8 cellular contexts compared by ENCODE assay signal in the genomic region with DNA sequence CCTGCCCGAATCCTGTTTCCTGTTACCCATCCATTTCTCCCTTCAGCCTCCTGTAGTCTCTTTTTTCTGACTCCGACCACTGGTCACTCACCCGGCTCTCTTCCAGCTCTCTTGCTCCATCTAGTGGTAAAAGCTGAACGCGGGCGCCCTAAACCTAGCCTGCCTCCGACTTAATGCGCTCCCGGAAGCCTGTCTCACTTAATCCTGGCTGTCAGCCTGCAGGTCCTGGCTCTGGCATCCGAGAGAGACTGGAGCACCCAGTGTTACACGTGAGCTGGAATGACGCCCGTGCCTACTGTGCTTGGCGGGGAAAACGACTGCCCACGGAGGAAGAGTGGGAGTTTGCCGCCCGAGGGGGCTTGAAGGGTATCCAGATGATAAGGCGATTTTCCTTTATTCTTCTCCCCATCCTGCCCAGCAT. TPM values are rescaled to one million over a fixed set of nuclear protein-coding genes. Genes with fewer than 3 reads are reported as not detected.
A peak's percentile ranks its signal among the peaks of the same experiment; 100 is the strongest.
DNase-seq lines count a peak whose midpoint lies in the region; ATAC-seq and TF ChIP-seq lines count a peak whose summit lies in the region.

No MANE protein-coding gene starts in this region.

- H3K14ac ChIP-seq in neuronal stem cell (ENCODE audit: low read length), result no peak overlapping the region

- H3K18ac ChIP-seq in neuronal stem cell (ENCODE audit: low read length), result peak overlapping the region; percentile 55

- H2BK15ac ChIP-seq in neuronal stem cell (ENCODE audit: low read length), result no peak overlapping the region

- no peak for TF ChIP-seq EP300 in Ishikawa (IDR thresholded peaks at IDR 0.05; ENCODE audit: borderline replicate concordance)

- H3K4me1 ChIP-seq in Peyer's patch, result peaks cover 0 to 7% (median 0%) of the 10 kb centered on the region in 4 donors
- no peaks in the 10 kb centered on the region for H3K4me1 ChIP-seq in neuronal stem cell (ENCODE audit: control insufficient read depth in 2 of 2, insufficient read depth in 1 of 2, low read depth in 1 of 2, low read length in 2 of 2)
- H3K4me1 ChIP-seq in testis, result peaks cover 8% of the 10 kb centered on the region

- no peak overlapping the region for H2BK5ac ChIP-seq in neuronal stem cell (ENCODE audit: low read length)

- H3K9me3 ChIP-seq in Peyer's patch (no peaks in the 10 kb centered on the region), neuronal stem cell (replicated peaks in 1 of 2; ENCODE audit: control insufficient read depth in 2 of 2, insufficient read depth in 1 of 2, low read depth in 1 of 2, low read length in 2 of 2) (no peaks in the 10 kb centered on the region), testis (no peaks in the 10 kb centered on the region)

- ATAC-seq in GM21723 (IDR thresholded peaks at IDR 0.05; ENCODE audit: unreplicated experiment), result peak; percentile 93
- peak; percentile 87 to 91 for ATAC-seq in activated T-cell treated with anti-CD3 and anti-CD28 coated beads, Interleukin-2, amount 50 U/mL, for 72 hours (replicated peaks in 1 of 2)

- TF ChIP-seq POLR2A in Peyer's patch (IDR thresholded peaks at IDR 0.05) (no peak), testis (IDR thresholded peaks at IDR 0.05) (no peak)

- TF ChIP-seq RAD21 in Ishikawa (IDR thresholded peaks at IDR 0.05; ENCODE audit: low read depth), result peak; percentile 90

- H3K23ac ChIP-seq in neuronal stem cell (ENCODE audit: low read depth, low read length, poor library complexity), result no peak overlapping the region

- no peak overlapping the region for H3K27ac Mint-ChIP-seq in activated T-cell treated with anti-CD3 and anti-CD28 coated beads, Interleukin-2, amount 50 U/mL, for 72 hours

- peaks cover 8% of the 10 kb centered on the region for H3K4me1 Mint-ChIP-seq in activated T-cell treated with anti-CD3 and anti-CD28 coated beads, Interleukin-2, amount 50 U/mL, for 72 hours (ENCODE audit: low read depth)

- no peak overlapping the region for H4K91ac ChIP-seq in neuronal stem cell (ENCODE audit: low read depth, low read length, poor library complexity)

- peaks cover 3 to 21% of the 10 kb centered on the region in 2 donors for H3K36me3 Mint-ChIP-seq in activated T-cell treated with anti-CD3 and anti-CD28 coated beads, Interleukin-2, amount 50 U/mL, for 72 hours (ENCODE audit: insufficient read depth in 2 of 2)

- H3K36me3 ChIP-seq in Peyer's patch (peaks cover 0 to 37% (median 0%) of the 10 kb centered on the region in 3 donors), neuronal stem cell (replicated peaks in 1 of 2; ENCODE audit: control insufficient read depth in 2 of 2, insufficient read depth in 2 of 2, low read length in 2 of 2) (peaks cover 23 to 51% of the 10 kb centered on the region in 2 donors), testis (ENCODE audit: low read depth, missing control alignments) (no peaks in the 10 kb centered on the region)

- H3K4ac ChIP-seq in neuronal stem cell (ENCODE audit: low read length), result no peak overlapping the region

- no peaks in the 10 kb centered on the region for H3K27me3 Mint-ChIP-seq in activated T-cell treated with anti-CD3 and anti-CD28 coated beads, Interleukin-2, amount 50 U/mL, for 72 hours (ENCODE audit: low read depth)

- no peak overlapping the region for H3K9ac ChIP-seq in neuronal stem cell (ENCODE audit: low read depth, low read length, poor library complexity)

- no peak overlapping the region for H2AK5ac ChIP-seq in neuronal stem cell (ENCODE audit: low read depth, low read length)

- intact Hi-C loops in testis (cut with DNase I; ENCODE audit: low total_unique reads), result loop anchor here (10.0 kb wide), 1 partner anchor 70 kb away; no protein-coding TSS in a partner anchor

- no peak overlapping the region for H4K8ac ChIP-seq in neuronal stem cell (ENCODE audit: low read depth, low read length)

- H3K27ac ChIP-seq in Peyer's patch (no peak overlapping the region), neuronal stem cell (replicated peaks; ENCODE audit: low read length) (no peak overlapping the region), testis (no peak overlapping the region)

- TF ChIP-seq CTCF in Peyer's patch (IDR thresholded peaks at IDR 0.05) (peak; percentile 61 to 96 (median 92)), fibroblast of pulmonary artery (IDR thresholded peaks at IDR 0.05; ENCODE audit: low read length, missing control alignments) (peak; percentile 88), testis (IDR thresholded peaks at IDR 0.05) (peak; percentile 81 to 89 (median 83))

- H3K4me2 ChIP-seq in neuronal stem cell (ENCODE audit: insufficient read depth, low read length, poor library complexity, severe bottlenecking), result no peak overlapping the region

- H2BK12ac ChIP-seq in neuronal stem cell (ENCODE audit: low read length), result no peak overlapping the region

- DNase-seq in ELF-1 (ENCODE audit: low read depth, low spot score) (peak; percentile 97), Peyer's patch (peak; percentile 65 to 90 (median 87)), fibroblast of pulmonary artery (ENCODE audit: low read depth) (peak; percentile 88), neuronal stem cell (ENCODE audit: low spot score) (peak; percentile 82), testis (peak; percentile 87)
- peak; percentile 70 to 79 for DNase-seq in activated T-cell treated with anti-CD3 and anti-CD28 coated beads, Interleukin-2, amount 50 U/mL, for 72 hours

- H3K9me3 Mint-ChIP-seq in activated T-cell treated with anti-CD3 and anti-CD28 coated beads, Interleukin-2, amount 50 U/mL, for 72 hours, result no peaks in the 10 kb centered on the region

- no peak overlapping the region for H3K4me3 Mint-ChIP-seq in activated T-cell treated with anti-CD3 and anti-CD28 coated beads, Interleukin-2, amount 50 U/mL, for 72 hours

- no peak overlapping the region for H2BK120ac ChIP-seq in neuronal stem cell (ENCODE audit: low read depth, low read length)

- H3K27me3 ChIP-seq in Peyer's patch (no peaks in the 10 kb centered on the region), neuronal stem cell (ENCODE audit: control insufficient read depth in 3 of 3, insufficient read depth in 3 of 3, low read depth in 1 of 3, low read length in 3 of 3) (no peaks in the 10 kb centered on the region), testis (no peaks in the 10 kb centered on the region)

- peak overlapping the region; percentile 75 for H2AFZ ChIP-seq in neuronal stem cell (ENCODE audit: low read length)

- WGBS in neuronal stem cell (ENCODE audit: extremely low coverage in 2 of 2, insufficient read length in 2 of 2, insufficient replicate concordance in 1 of 2), 2 donors, result no CpG with 5 or more reads among the region's 19 CpGs
- WGBS in testis, 2 donors, result 13 to 14% methylated on average over 19 of the region's 19 CpGs

- H3K4me3 ChIP-seq in Peyer's patch (no peak overlapping the region), fibroblast of pulmonary artery (replicated peaks; ENCODE audit: low read depth, low read length) (no peak overlapping the region), neuronal stem cell (ENCODE audit: low read length in 2 of 2) (no peak overlapping the region), testis (no peak overlapping the region)

- peaks cover 2% of the 10 kb centered on the region for H3K79me1 ChIP-seq in neuronal stem cell (ENCODE audit: low read depth, low read length)

TF ChIP-seq in Ishikawa, 13 proteins besides CTCF, POLR2A, EP300 and RAD21:
- TF ChIP-seq TAF1 (IDR thresholded peaks at IDR 0.05; ENCODE audit: low read depth) (no peak), NFIC (IDR thresholded peaks at IDR 0.05) (peak; percentile 23; the same call in 1 of the 2 replicates)

RNA-seq across cellular contexts. Expression of gene SUMF2, which starts 10.3 kb away (rescaled TPM):
- total RNA-seq in Peyer's patch, result 100 to 1,000 TPM in 3 of 4 donors, 10 to 100 TPM in 1; 71.8 to 155 (median 128) TPM
- 100 to 1,000 TPM; 125 to 141 TPM for total RNA-seq in activated T-cell treated with anti-CD3 and anti-CD28 coated beads, Interleukin-2, amount 50 U/mL, for 72 hours
- 53.2 TPM for polyA plus RNA-seq in neuronal stem cell (2013, experiment 1 of 2)
- polyA plus RNA-seq in neuronal stem cell (2013, experiment 2 of 2), result 51.7 TPM
- total RNA-seq in testis, result 100 to 1,000 TPM in 1 of 2 donors, 10 to 100 TPM in 1; 84.8 to 107 TPM
- polyA plus RNA-seq in testis (ENCODE audit: insufficient read depth, low read depth, low replicate concordance), result 83.3 TPM

RNA-seq across cellular contexts. Expression of gene PHKG1, which starts 18.4 kb away (rescaled TPM):
- total RNA-seq in Peyer's patch (1 to 10 TPM; 1.1 to 8.3 (median 4.0) TPM), testis (1 to 10 TPM; 1.5 to 2.8 TPM)
- 1 to 10 TPM; 1.3 to 2.6 TPM for total RNA-seq in activated T-cell treated with anti-CD3 and anti-CD28 coated beads, Interleukin-2, amount 50 U/mL, for 72 hours
- polyA plus RNA-seq in neuronal stem cell (2013, experiment 1 of 2), result 0.10 TPM
- 0.10 TPM for polyA plus RNA-seq in neuronal stem cell (2013, experiment 2 of 2)
- polyA plus RNA-seq in testis (ENCODE audit: insufficient read depth, low read depth, low replicate concordance), result 2.1 TPM

RNA-seq across cellular contexts. Expression of gene CCT6A, which starts 22.8 kb away (rescaled TPM):
- total RNA-seq in Peyer's patch (100 to 1,000 TPM in 1 of 4 donors, 10 to 100 TPM in 3; 61.3 to 150 (median 79.5) TPM), testis (10 to 100 TPM; 90.4 to 96.4 TPM)
- 100 to 1,000 TPM; 122 to 131 TPM for total RNA-seq in activated T-cell treated with anti-CD3 and anti-CD28 coated beads, Interleukin-2, amount 50 U/mL, for 72 hours
- polyA plus RNA-seq in neuronal stem cell (2013, experiment 1 of 2), result 217 TPM
- 218 TPM for polyA plus RNA-seq in neuronal stem cell (2013, experiment 2 of 2)
- 103 TPM for polyA plus RNA-seq in testis (ENCODE audit: insufficient read depth, low read depth, low replicate concordance)

RNA-seq across cellular contexts. Expression of gene PSPH, which starts 23.1 kb away (rescaled TPM):
- total RNA-seq in Peyer's patch, result 10 to 100 TPM; 12.3 to 25.6 (median 16.1) TPM
- total RNA-seq in activated T-cell treated with anti-CD3 and anti-CD28 coated beads, Interleukin-2, amount 50 U/mL, for 72 hours, result 10 to 100 TPM; 27.7 to 30.0 TPM
- 18.7 TPM for polyA plus RNA-seq in neuronal stem cell (2013, experiment 1 of 2)
- 19.1 TPM for polyA plus RNA-seq in neuronal stem cell (2013, experiment 2 of 2)
- 10 to 100 TPM; 18.4 to 21.5 TPM for total RNA-seq in testis
- 16.6 TPM for polyA plus RNA-seq in testis (ENCODE audit: insufficient read depth, low read depth, low replicate concordance)

RNA-seq across cellular contexts. Expression of gene CHCHD2, which starts 31.9 kb away (rescaled TPM):
- 100 to 1,000 TPM; 223 to 346 (median 316) TPM for total RNA-seq in Peyer's patch
- total RNA-seq in activated T-cell treated with anti-CD3 and anti-CD28 coated beads, Interleukin-2, amount 50 U/mL, for 72 hours, result 100 to 1,000 TPM; 437 to 452 TPM
- polyA plus RNA-seq in neuronal stem cell (2013, experiment 1 of 2), result 119 TPM
- polyA plus RNA-seq in neuronal stem cell (2013, experiment 2 of 2), result 119 TPM
- total RNA-seq in testis, result 100 to 1,000 TPM; 212 to 289 TPM
- 321 TPM for polyA plus RNA-seq in testis (ENCODE audit: insufficient read depth, low read depth, low replicate concordance)
